Comparison of ENCODE assay signal across 1 cellular context in the genomic region with DNA sequence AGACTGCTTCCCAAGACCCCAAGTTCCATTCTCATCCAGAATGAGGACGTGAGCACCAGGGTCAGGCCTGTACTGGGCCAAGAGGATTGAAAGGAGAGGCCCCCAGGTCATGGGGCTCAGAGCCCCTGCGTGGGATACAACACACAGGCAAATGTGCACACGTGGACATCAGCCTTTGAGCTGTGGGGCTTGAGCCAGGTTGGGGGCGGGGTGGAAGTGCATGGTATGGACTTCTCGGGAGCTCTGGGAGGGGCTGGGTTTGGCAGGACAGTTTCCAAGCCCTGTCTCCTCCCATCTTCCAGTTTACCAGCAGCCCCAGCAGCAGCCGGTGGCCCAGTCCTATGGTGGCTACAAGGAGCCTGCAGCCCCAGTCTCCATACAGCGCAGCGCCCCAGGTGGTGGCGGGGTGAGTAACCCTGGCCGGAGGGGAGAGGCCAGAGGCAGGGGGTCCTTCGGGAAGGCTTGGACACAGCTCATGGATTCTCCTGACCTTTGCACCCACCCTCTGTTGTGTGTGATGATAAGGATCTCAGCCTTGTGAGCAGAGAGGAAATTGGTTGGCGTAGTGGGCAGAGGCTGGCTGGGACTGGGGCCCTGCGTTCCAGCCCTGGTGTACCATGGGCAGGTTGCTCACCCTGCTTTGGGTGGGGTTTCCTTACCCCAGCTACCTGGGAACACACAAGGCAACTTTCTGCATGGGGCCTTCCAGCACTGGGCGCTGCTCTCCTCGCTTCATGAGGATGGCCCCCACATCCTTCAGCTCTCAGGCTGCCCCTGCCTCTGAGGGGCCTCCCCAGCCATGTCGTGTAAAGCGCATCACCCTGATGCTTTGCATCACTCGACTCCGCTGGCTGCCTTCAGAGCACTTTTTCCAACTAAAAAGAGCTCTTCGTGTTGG.
TF ChIP-seq lines count a peak whose summit lies in the region.

No MANE protein-coding gene starts in this region.

TF ChIP-seq in HEK293, 187 proteins besides CTCF, POLR2A, EP300 and RAD21 (continued from another document):
- TF ChIP-seq, protein P1, sequence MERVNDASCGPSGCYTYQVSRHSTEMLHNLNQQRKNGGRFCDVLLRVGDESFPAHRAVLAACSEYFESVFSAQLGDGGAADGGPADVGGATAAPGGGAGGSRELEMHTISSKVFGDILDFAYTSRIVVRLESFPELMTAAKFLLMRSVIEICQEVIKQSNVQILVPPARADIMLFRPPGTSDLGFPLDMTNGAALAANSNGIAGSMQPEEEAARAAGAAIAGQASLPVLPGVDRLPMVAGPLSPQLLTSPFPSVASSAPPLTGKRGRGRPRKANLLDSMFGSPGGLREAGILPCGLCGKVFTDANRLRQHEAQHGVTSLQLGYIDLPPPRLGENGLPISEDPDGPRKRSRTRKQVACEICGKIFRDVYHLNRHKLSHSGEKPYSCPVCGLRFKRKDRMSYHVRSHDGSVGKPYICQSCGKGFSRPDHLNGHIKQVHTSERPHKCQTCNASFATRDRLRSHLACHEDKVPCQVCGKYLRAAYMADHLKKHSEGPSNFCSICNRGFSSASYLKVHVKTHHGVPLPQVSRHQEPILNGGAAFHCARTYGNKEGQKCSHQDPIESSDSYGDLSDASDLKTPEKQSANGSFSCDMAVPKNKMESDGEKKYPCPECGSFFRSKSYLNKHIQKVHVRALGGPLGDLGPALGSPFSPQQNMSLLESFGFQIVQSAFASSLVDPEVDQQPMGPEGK (tag by site-specific recombination; IDR thresholded peaks at IDR 0.05), result 0 out of 2 replicates have a peak, but pooled peaks have one; percentile 14
